ENCODE assay signal across 11 cellular contexts in genomic region chr14:50067723-50068495, GRCh38. TPM values are rescaled to one million over a fixed set of nuclear protein-coding genes. Genes with fewer than 3 reads are reported as not detected.
DNase-seq lines count a peak whose midpoint lies in the region; ATAC-seq, FAIRE-seq and TF ChIP-seq lines count a peak whose summit lies in the region.
"Had no signal": no experiment of that assay in that cellular context is flagged by ENCODE, and none has a peak within 500 bp of the region (broad histone marks: within the 10 kb centered on the region; RNA-seq: fewer than 3 reads in every experiment).

No MANE protein-coding gene starts in this region.

- no peak for TF ChIP-seq CTCF in PC-3 (conservative IDR thresholded peaks at IDR 0.05; ENCODE audit: low read depth, low read length)
- TF ChIP-seq CTCF in prostate gland (IDR thresholded peaks at IDR 0.05): no peak

- H3K27ac ChIP-seq in PC-3 (ENCODE audit: low read length): peak overlapping the region; percentile 71
- peak overlapping the region; percentile 56 for H3K27ac ChIP-seq in epithelial cell of prostate
- no peak overlapping the region for H3K27ac ChIP-seq in small intestine (ENCODE audit: low read depth in 1 of 2, low read length in 1 of 2)
- no peak overlapping the region for H3K27ac ChIP-seq in prostate gland

- BruUV-seq in PC-3 (replicated peaks; lab: Mats Ljungman, UMichigan): no TSS peak

- POLR2A ChIA-PET in PC-3 (lab: Charles Lee; ENCODE audit: unreplicated experiment): interaction anchor here (0.5 to 0.8 kb wide), 6 partner anchors 45 to 205 kb away, joined by 3 to 4 read pairs (median 3); no protein-coding TSS in a partner anchor

- H3K9ac ChIP-seq in PC-3 (ENCODE audit: low read length): peak overlapping the region; percentile 23; the same call in 1 of the 2 replicates

- no peaks in the 10 kb centered on the region for H3K36me3 ChIP-seq in PC-3 (ENCODE audit: low read depth, low read length)
- H3K36me3 ChIP-seq in small intestine (ENCODE audit: control insufficient read depth in 2 of 2, insufficient read depth in 2 of 2, low read length in 2 of 2): no peaks in the 10 kb centered on the region
- no peaks in the 10 kb centered on the region for H3K36me3 ChIP-seq in prostate gland

- no peaks in the 10 kb centered on the region for H3K79me2 ChIP-seq in PC-3 (ENCODE audit: low read length)

- no peak for TF ChIP-seq POLR2A in prostate gland (IDR thresholded peaks at IDR 0.05)

- no peak overlapping the region for H3K4me3 Mint-ChIP-seq in activated CD8-positive, alpha-beta memory T cell treated with anti-CD3 and anti-CD28 coated beads, Interleukin-2, amount 10 ng/mL, durations not matched to agents 7 days and 5 days

- no peaks in the 10 kb centered on the region for H3K9me3 ChIP-seq in PC-3 (ENCODE audit: low read length)
- no peaks in the 10 kb centered on the region for H3K9me3 ChIP-seq in small intestine (ENCODE audit: control insufficient read depth, low read depth)
- no peaks in the 10 kb centered on the region for H3K9me3 ChIP-seq in prostate gland

- no peaks in the 10 kb centered on the region for H3K9me2 ChIP-seq in PC-3 (replicated peaks; ENCODE audit: low read length)

- H3K4me2 ChIP-seq in PC-3 (ENCODE audit: low read length): peak overlapping the region; percentile 38

- peaks cover 23% of the 10 kb centered on the region for H3K36me3 Mint-ChIP-seq in activated CD8-positive, alpha-beta memory T cell treated with anti-CD3 and anti-CD28 coated beads, Interleukin-2, amount 10 ng/mL, durations not matched to agents 7 days and 5 days

- H3K27me3 ChIP-seq in PC-3 (ENCODE audit: low read length): no peaks in the 10 kb centered on the region
- no peaks in the 10 kb centered on the region for H3K27me3 ChIP-seq in small intestine (ENCODE audit: control insufficient read depth in 2 of 2, insufficient read depth in 2 of 2, low read length in 2 of 2)
- H3K27me3 ChIP-seq in prostate gland (replicated peaks; ENCODE audit: insufficient read depth): no peaks in the 10 kb centered on the region

- intact Hi-C loops in PC-3 (cut with micrococcal nuclease): loop anchor here (5.0 kb wide), 1 partner anchor 34 kb away; no protein-coding TSS in a partner anchor
- intact Hi-C loops in prostate gland (cut with DNase I): no loop called here

- H3K4me3 ChIP-seq in PC-3 (ENCODE audit: low read length) (no peak overlapping the region; the same call in 1 of the 2 replicates), small intestine (ENCODE audit: low read depth in 1 of 2, low read length in 2 of 2) (no peak overlapping the region), prostate gland (no peak overlapping the region)

- FAIRE-seq in small intestine (lab: Jason Lieb, UNC): no peak

- no peaks in the 10 kb centered on the region for H4K20me1 ChIP-seq in PC-3 (ENCODE audit: low read length)

- H3F3A ChIP-seq in PC-3 (ENCODE audit: low read length, unreplicated experiment): no peaks in the 10 kb centered on the region

- peaks cover 61% of the 10 kb centered on the region for H3K4me1 Mint-ChIP-seq in activated CD8-positive, alpha-beta memory T cell treated with anti-CD3 and anti-CD28 coated beads, Interleukin-2, amount 10 ng/mL, durations not matched to agents 7 days and 5 days

- peak overlapping the region; percentile 11; the same call in 1 of the 2 replicates for H2AFZ ChIP-seq in PC-3 (ENCODE audit: low read length)

- peak; percentile 56 for DNase-seq in activated CD8-positive, alpha-beta memory T cell treated with anti-CD3 and anti-CD28 coated beads for 24 hours
- no peak for DNase-seq in activated CD8-positive, alpha-beta memory T cell treated with anti-CD3 and anti-CD28 coated beads, Interleukin-2, amount 10 ng/mL, durations not matched to agents 7 days and 5 days
- DNase-seq in PC-3 (peak; percentile 97), epithelial cell of prostate (ENCODE audit: low read depth, low spot score) (peak; percentile 89), small intestine (peak; percentile 45), SKM-1 (lab: John Stamatoyannopoulos, UW; ENCODE audit: unreplicated experiment) (no peak), prostate gland (ENCODE audit: low spot score) (no peak), NAMALWA (ENCODE audit: low spot score) (no peak)
- DNase-seq: activated CD4-positive, alpha-beta T cell treated with anti-CD3 and anti-CD28 coated beads for 4 hours; C1 segment of cervical spinal cord; islet precursor cell had no signal

- H3K27me3 Mint-ChIP-seq in activated CD8-positive, alpha-beta memory T cell treated with anti-CD3 and anti-CD28 coated beads, Interleukin-2, amount 10 ng/mL, durations not matched to agents 7 days and 5 days: no peaks in the 10 kb centered on the region

- H3K4me1 ChIP-seq in PC-3 (ENCODE audit: insufficient read depth, low read length) (peaks cover 23% of the 10 kb centered on the region), small intestine (ENCODE audit: control insufficient read depth in 2 of 2, insufficient read depth in 1 of 2, low read depth in 1 of 2, low read length in 1 of 2) (peaks cover under 1 to 5% of the 10 kb centered on the region in 2 donors), prostate gland (replicated peaks) (no peaks in the 10 kb centered on the region)

- H3K27ac Mint-ChIP-seq in activated CD8-positive, alpha-beta memory T cell treated with anti-CD3 and anti-CD28 coated beads, Interleukin-2, amount 10 ng/mL, durations not matched to agents 7 days and 5 days: no peak overlapping the region

- CTCF ChIA-PET in activated CD8-positive, alpha-beta memory T cell treated with anti-CD3 and anti-CD28 coated beads, Interleukin-2, amount 10 ng/mL, durations not matched to agents 7 days and 5 days (lab: Charles Lee): interaction anchor here (0.9 to 1.6 kb wide), 4 partner anchors 14 to 434 kb away, joined by 3 to 5 read pairs (median 4); no protein-coding TSS in a partner anchor
- CTCF ChIA-PET in PC-3 (lab: Charles Lee): interaction anchor here (0.5 to 0.8 kb wide), 5 partner anchors 23 to 214 kb away, joined by 3 to 8 read pairs (median 4); no protein-coding TSS in a partner anchor

- no peak for ATAC-seq in activated CD8-positive, alpha-beta memory T cell treated with anti-CD3 and anti-CD28 coated beads, Interleukin-2, amount 10 ng/mL, durations not matched to agents 7 days and 5 days
- ATAC-seq in PC-3: peak; percentile 97

- WGBS in small intestine, 3 donors: 67 to 80% (median 71%) methylated on average over 8 of the region's 8 CpGs
- WGBS in prostate gland: 71% methylated on average over 8 of the region's 8 CpGs

- H3K9me3 Mint-ChIP-seq in activated CD8-positive, alpha-beta memory T cell treated with anti-CD3 and anti-CD28 coated beads, Interleukin-2, amount 10 ng/mL, durations not matched to agents 7 days and 5 days (ENCODE audit: low read depth): no peaks in the 10 kb centered on the region

RNA-seq across cellular contexts. Expression of gene VCPKMT, which starts 48.5 kb away (rescaled TPM):
- total RNA-seq in activated CD8-positive, alpha-beta memory T cell treated with anti-CD3 and anti-CD28 coated beads, Interleukin-2, amount 10 ng/mL, durations not matched to agents 7 days and 5 days: 10 to 100 TPM; 12.0 to 14.5 TPM
- total RNA-seq in PC-3 (2014; rRNA removed) (8.2 and 8.8 TPM in 2 replicates), prostate gland (1 to 10 TPM; 6.1 to 6.4 TPM)
- 10 to 100 TPM in 2 of 3 donors, 1 to 10 TPM in 1; 7.6 to 21.2 (median 13.2) TPM for polyA plus RNA-seq in small intestine

Comparison
In these comparisons a context has a peak if more than half of its experiments do, and no peak if none do; other contexts are left out.
1. DNase-seq: peak in activated CD8-positive, alpha-beta memory T cell treated with anti-CD3 and anti-CD28 coated beads for 24 hours (single experiment), PC-3 (single experiment), epithelial cell of prostate (single experiment) and small intestine (single experiment); none in activated CD8-positive, alpha-beta memory T cell treated with anti-CD3 and anti-CD28 coated beads, Interleukin-2, amount 10 ng/mL, durations not matched to agents 7 days and 5 days (single experiment), SKM-1 (single experiment), prostate gland (single experiment) and NAMALWA (single experiment).
2. H3K27ac ChIP-seq: peak in PC-3 (single experiment) and epithelial cell of prostate (single experiment); none in small intestine (0 of 2) and prostate gland (0 of 2).